In the genomic region with DNA sequence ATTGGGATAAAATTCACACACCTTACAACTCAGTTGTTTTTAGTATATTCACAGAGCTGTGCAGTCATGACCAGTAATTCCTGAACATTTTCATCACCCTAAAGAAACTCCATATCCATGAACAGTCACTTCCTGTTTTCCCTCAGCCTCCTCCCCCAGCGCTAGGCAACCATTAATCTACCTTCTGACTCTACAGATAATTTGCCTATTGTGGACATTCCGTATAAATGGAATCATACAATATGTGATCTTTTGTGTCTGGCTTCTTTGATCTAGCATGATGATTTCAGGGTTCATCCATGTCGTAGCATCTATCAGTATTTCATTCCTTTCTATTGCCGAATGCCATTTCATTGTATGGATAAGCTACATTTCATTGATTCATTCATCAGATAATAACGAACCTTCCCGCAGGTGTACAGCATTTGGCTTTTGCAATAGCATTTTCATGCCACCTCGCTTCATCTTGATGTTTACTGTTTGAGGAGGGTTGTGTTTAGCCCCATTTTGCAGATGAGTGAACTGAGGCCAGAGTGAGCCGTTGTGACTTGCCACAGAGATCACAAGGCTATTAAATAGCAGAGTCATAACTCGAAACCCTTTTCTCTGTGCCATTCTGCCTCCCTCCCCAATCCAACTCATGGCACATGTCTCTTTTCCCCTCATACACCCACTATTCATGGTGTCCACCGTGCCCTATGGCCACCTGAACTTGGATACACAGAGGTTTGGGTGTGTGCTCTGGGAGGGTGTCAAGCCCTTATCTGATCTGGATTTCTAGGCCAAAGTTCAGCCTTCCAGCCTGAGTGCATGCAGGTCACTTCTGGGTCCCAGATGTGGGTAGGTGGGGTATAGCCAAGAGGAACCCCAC, we compare ENCODE assay signal across 12 cellular contexts. TPM values are rescaled to one million over a fixed set of nuclear protein-coding genes. Genes with fewer than 3 reads are reported as not detected.
DNase-seq lines count a peak whose midpoint lies in the region; ATAC-seq, FAIRE-seq and TF ChIP-seq lines count a peak whose summit lies in the region.
"Had no signal": no experiment of that assay in that cellular context is flagged by ENCODE, and none has a peak within 500 bp of the region (broad histone marks: within the 10 kb centered on the region; RNA-seq: fewer than 3 reads in every experiment).

No MANE protein-coding gene starts in this region.

- no peaks in the 10 kb centered on the region for H4K20me1 ChIP-seq in keratinocyte (ENCODE audit: control insufficient read depth, extremely low read depth, insufficient read depth, low read length)

- H3K9me3 ChIP-seq in keratinocyte (ENCODE audit: control insufficient read depth, low read depth, low read length) = no peaks in the 10 kb centered on the region
- no peaks in the 10 kb centered on the region for H3K9me3 ChIP-seq in thyroid gland
- H3K9me3 ChIP-seq: BE2C, uterus had no signal

- H3K27ac ChIP-seq in keratinocyte (ENCODE audit: control insufficient read depth, insufficient read depth, low read length) (peak overlapping the region; percentile 82), thyroid gland (no peak overlapping the region)
- H3K27ac ChIP-seq: uterus had no signal

- H3K36me3 ChIP-seq in keratinocyte (ENCODE audit: control insufficient read depth in 2 of 2, extremely low read depth in 1 of 2, insufficient read depth in 2 of 2, low read length in 2 of 2) (no peaks in the 10 kb centered on the region), thyroid gland (no peaks in the 10 kb centered on the region)
- H3K36me3 ChIP-seq: BE2C, uterus had no signal

- peak overlapping the region; percentile 35 for H3K4me2 ChIP-seq in keratinocyte (ENCODE audit: control insufficient read depth, extremely low read depth, insufficient read depth, low read depth, low read length)

- H3K4me1 Mint-ChIP-seq in activated naive CD8-positive, alpha-beta T cell (ENCODE audit: low read depth) = peaks cover 26% of the 10 kb centered on the region
- H3K4me1 Mint-ChIP-seq in activated naive CD8-positive, alpha-beta T cell treated with anti-CD3 and anti-CD28 coated beads for 36 hours = peaks cover 10% of the 10 kb centered on the region

- dilution Hi-C loops in keratinocyte (cut with MboI; ENCODE audit: extremely low pct_ligation_motif_present, low sequenced_read_pairs) = no loop called here

- peaks cover 54% of the 10 kb centered on the region for H3K4me1 ChIP-seq in keratinocyte (ENCODE audit: control insufficient read depth, extremely low read depth, insufficient read depth, low read length)
- H3K4me1 ChIP-seq in thyroid gland = peaks cover 23 to 40% of the 10 kb centered on the region in 2 donors
- H3K4me1 ChIP-seq: uterus had no signal

- peaks cover 2% of the 10 kb centered on the region for H3K79me2 ChIP-seq in keratinocyte (ENCODE audit: control insufficient read depth, insufficient read depth, low read length)

- no peak overlapping the region for H3K4me3 ChIP-seq in keratinocyte (ENCODE audit: control insufficient read depth in 2 of 3, extremely low read depth in 1 of 3, insufficient read depth in 2 of 3, low read depth in 1 of 3, low read length in 3 of 3)
- no peak overlapping the region for H3K4me3 ChIP-seq in thyroid gland (replicated peaks in 1 of 3)
- H3K4me3 ChIP-seq: uterus had no signal

- no peak overlapping the region for H2AFZ ChIP-seq in keratinocyte (ENCODE audit: control insufficient read depth, low read length)

- TF ChIP-seq POLR2A in thyroid gland (IDR thresholded peaks at IDR 0.05) = no peak

- H3K27me3 ChIP-seq in keratinocyte (ENCODE audit: control insufficient read depth, extremely low read depth, insufficient read depth, low read length) (no peaks in the 10 kb centered on the region), thyroid gland (no peaks in the 10 kb centered on the region)
- H3K27me3 ChIP-seq: BE2C, uterus had no signal

- no peak for ATAC-seq in sciatic nerve

- no peak for TF ChIP-seq CTCF in keratinocyte (optimal IDR thresholded peaks at IDR 0.05 in 1 of 3, IDR thresholded peaks at IDR 0.05 in 1 of 3, conservative IDR thresholded peaks at IDR 0.05 in 1 of 3; ENCODE audit: extremely low read depth in 1 of 3, insufficient read depth in 2 of 3, low read length in 3 of 3)
- no peak for TF ChIP-seq CTCF in thyroid gland (IDR thresholded peaks at IDR 0.05)

- H3K4me3 Mint-ChIP-seq in activated naive CD8-positive, alpha-beta T cell = no peak overlapping the region
- no peak overlapping the region for H3K4me3 Mint-ChIP-seq in activated naive CD8-positive, alpha-beta T cell treated with anti-CD3 and anti-CD28 coated beads for 36 hours

- H3K9ac ChIP-seq in keratinocyte (ENCODE audit: control insufficient read depth, extremely low read depth, insufficient read depth, low read length) = peak overlapping the region; percentile 25

- no peaks in the 10 kb centered on the region for H3K9me3 Mint-ChIP-seq in activated naive CD8-positive, alpha-beta T cell (ENCODE audit: low read depth)
- no peaks in the 10 kb centered on the region for H3K9me3 Mint-ChIP-seq in activated naive CD8-positive, alpha-beta T cell treated with anti-CD3 and anti-CD28 coated beads for 36 hours

- DNase-seq in activated naive CD8-positive, alpha-beta T cell treated with anti-CD3 and anti-CD28 coated beads for 36 hours = no peak
- DNase-seq in UCSD-AML1 (lab: John Stamatoyannopoulos, UW; ENCODE audit: unreplicated experiment) (peak; percentile 40), keratinocyte (ENCODE audit: low read depth, low spot score) (no peak), HuH-7.5 (ENCODE audit: low spot score) (no peak), SHP77 treated with DMSO at 0.1 percent for 48 hours (lab: John Stamatoyannopoulos, UW) (no peak), sciatic nerve (ENCODE audit: low spot score) (no peak), thyroid gland (no peak)
- DNase-seq: activated CD4-positive, CD25-positive, alpha-beta regulatory T cell; BE2C; NCI-H1048; uterus had no signal

- 93 to 96% methylated on average over 10 of the region's 10 CpGs for WGBS in thyroid gland, 2 donors

- peak overlapping the region; percentile 8 for H3K27ac Mint-ChIP-seq in activated naive CD8-positive, alpha-beta T cell
- H3K27ac Mint-ChIP-seq in activated naive CD8-positive, alpha-beta T cell treated with anti-CD3 and anti-CD28 coated beads for 36 hours = no peak overlapping the region

- no peaks in the 10 kb centered on the region for H3K27me3 Mint-ChIP-seq in activated naive CD8-positive, alpha-beta T cell
- H3K27me3 Mint-ChIP-seq in activated naive CD8-positive, alpha-beta T cell treated with anti-CD3 and anti-CD28 coated beads for 36 hours = no peaks in the 10 kb centered on the region

- no peaks in the 10 kb centered on the region for H3K9me1 ChIP-seq in keratinocyte (ENCODE audit: control insufficient read depth, extremely low read depth, insufficient read depth, low read length)

- FAIRE-seq in keratinocyte (lab: Jason Lieb, UNC) = peak; percentile 66

- no peaks in the 10 kb centered on the region for H3K36me3 Mint-ChIP-seq in activated naive CD8-positive, alpha-beta T cell
- H3K36me3 Mint-ChIP-seq in activated naive CD8-positive, alpha-beta T cell treated with anti-CD3 and anti-CD28 coated beads for 36 hours = no peaks in the 10 kb centered on the region

- intact Hi-C loops in sciatic nerve (cut with DNase I) (loop anchor here (10.0 kb wide), 1 partner anchor 634 kb away; no protein-coding TSS in a partner anchor), thyroid gland (cut with DNase I) (no loop called here)

RNA-seq across cellular contexts. Expression of gene MYH9, which starts 11.1 kb away (rescaled TPM):
- 100 to 1,000 TPM; 551 to 554 TPM for total RNA-seq in activated naive CD8-positive, alpha-beta T cell treated with anti-CD3 and anti-CD28 coated beads for 36 hours
- 277 to 489 TPM (median 351 TPM) in 3 replicates for polyA plus RNA-seq in keratinocyte
- polyA plus RNA-seq in keratinocyte (2011; ENCODE audit: low read depth) = 526 TPM
- 357 and 388 TPM in 2 replicates for polyA plus RNA-seq in keratinocyte (2011; cell fraction: cytosol; rRNA removed)
- polyA plus RNA-seq in keratinocyte (2011; cell fraction: nucleus; rRNA removed) = 864 and 995 TPM in 2 replicates
- 168 and 903 TPM in 2 replicates for polyA plus RNA-seq in keratinocyte (2012; ENCODE audit: low replicate concordance)
- polyA minus RNA-seq in keratinocyte = 752 to 1,882 TPM (median 1,066 TPM) in 3 replicates
- polyA minus RNA-seq in keratinocyte (2011; cell fraction: cytosol; rRNA and poly(A)+ RNA removed) = 461 TPM
- 623 and 1,627 TPM in 2 replicates for polyA minus RNA-seq in keratinocyte (2011; cell fraction: nucleus; rRNA and poly(A)+ RNA removed)
- total RNA-seq in sciatic nerve = 973 TPM
- total RNA-seq in thyroid gland = 100 to 1,000 TPM; 228 to 375 (median 275) TPM
